21 cellular contexts compared by ENCODE assay signal in genomic region chr3:114221881-114222264, GRCh38. TPM values are rescaled to one million over a fixed set of nuclear protein-coding genes. Genes with fewer than 3 reads are reported as not detected.
DNase-seq lines count a peak whose midpoint lies in the region; ATAC-seq, FAIRE-seq and TF ChIP-seq lines count a peak whose summit lies in the region.
"Had no signal": no experiment of that assay in that cellular context is flagged by ENCODE, and none has a peak within 500 bp of the region (broad histone marks: within the 10 kb centered on the region; RNA-seq: fewer than 3 reads in every experiment).

No MANE protein-coding gene starts in this region.

- no peak for TF ChIP-seq POLR2A in GM12892 (IDR thresholded peaks at IDR 0.05; ENCODE audit: low read depth, low read length)

- H3K4me1 ChIP-seq in CD4-positive, CD25-positive, alpha-beta regulatory T cell (ENCODE audit: control insufficient read depth, insufficient read depth, low read length, poor library complexity, severe bottlenecking), result peaks cover 90% of the 10 kb centered on the region
- H3K4me1 ChIP-seq: ascending aorta, tibial artery had no signal

- H3K27ac Mint-ChIP-seq in CD4-positive, CD25-positive, alpha-beta regulatory T cell, result peak overlapping the region in 2 of 3 donors; percentile 92 to 97
- H3K27ac Mint-ChIP-seq in activated T-helper 2 cell treated with anti-CD3 and anti-CD28 coated beads, Interferon-gamma antibody, Interleukin-2, Interleukin-4, amounts not matched to agents 10 μg/mL and 5 μg/mL and 100 μg/mL, durations not matched to agents 14 hours and 24 hours and 36 hours, result peak overlapping the region; percentile 91
- peak overlapping the region in 4 of 6 donors; percentile 14 to 86 (median 34) for H3K27ac Mint-ChIP-seq in naive B cell
- H3K27ac Mint-ChIP-seq: stimulated activated memory B cell treated with anti-CD40 and anti-IgM and Interleukin-4, amounts not matched to agents 10 μg/mL and 1 μg/mL and 100 μg/mL, for 72 hours had no signal

- no peaks in the 10 kb centered on the region for H3K27me3 ChIP-seq in CD4-positive, CD25-positive, alpha-beta regulatory T cell (ENCODE audit: control insufficient read depth, insufficient read depth, low read length)
- H3K27me3 ChIP-seq: ascending aorta, tibial artery had no signal

- H3K36me3 ChIP-seq in CD4-positive, CD25-positive, alpha-beta regulatory T cell (ENCODE audit: control insufficient read depth, insufficient read depth, low read length), result no peaks in the 10 kb centered on the region
- H3K36me3 ChIP-seq: ascending aorta, tibial artery had no signal

- peak; percentile 42 to 45 for ATAC-seq in CD4-positive, CD25-positive, alpha-beta regulatory T cell (ENCODE audit: low read depth in 2 of 2)
- ATAC-seq in naive B cell (ENCODE audit: low read depth in 2 of 2), result no peak
- ATAC-seq: stimulated activated memory B cell treated with anti-CD40 and anti-IgM and Interleukin-4, amounts not matched to agents 10 μg/mL and 1 μg/mL and 100 μg/mL, for 72 hours had no signal

- peak overlapping the region; percentile 2 to 78 (median 48) for H3K4me3 Mint-ChIP-seq in CD4-positive, CD25-positive, alpha-beta regulatory T cell
- no peak overlapping the region for H3K4me3 Mint-ChIP-seq in activated T-helper 2 cell treated with anti-CD3 and anti-CD28 coated beads, Interferon-gamma antibody, Interleukin-2, Interleukin-4, amounts not matched to agents 10 μg/mL and 5 μg/mL and 100 μg/mL, durations not matched to agents 14 hours and 24 hours and 36 hours (ENCODE audit: low read depth)
- H3K4me3 Mint-ChIP-seq in naive B cell, result no peak overlapping the region
- H3K4me3 Mint-ChIP-seq: stimulated activated memory B cell treated with anti-CD40 and anti-IgM and Interleukin-4, amounts not matched to agents 10 μg/mL and 1 μg/mL and 100 μg/mL, for 72 hours had no signal

- H3K27ac ChIP-seq in CD4-positive, CD25-positive, alpha-beta regulatory T cell (ENCODE audit: insufficient read depth, low read length, poor library complexity, severe bottlenecking), result peak overlapping the region; percentile 98
- H3K27ac ChIP-seq: ascending aorta, RWPE1, tibial artery had no signal

- H3K9me3 Mint-ChIP-seq in CD4-positive, CD25-positive, alpha-beta regulatory T cell, result peaks cover 0 to 22% (median 6%) of the 10 kb centered on the region in 7 donors
- peaks cover 30% of the 10 kb centered on the region for H3K9me3 Mint-ChIP-seq in activated T-helper 2 cell treated with anti-CD3 and anti-CD28 coated beads, Interferon-gamma antibody, Interleukin-2, Interleukin-4, amounts not matched to agents 10 μg/mL and 5 μg/mL and 100 μg/mL, durations not matched to agents 14 hours and 24 hours and 36 hours
- H3K9me3 Mint-ChIP-seq in naive B cell, result peaks cover 0 to 19% (median 7%) of the 10 kb centered on the region in 7 donors

- H3K27me3 Mint-ChIP-seq in CD4-positive, CD25-positive, alpha-beta regulatory T cell, result no peaks in the 10 kb centered on the region
- H3K27me3 Mint-ChIP-seq in activated T-helper 2 cell treated with anti-CD3 and anti-CD28 coated beads, Interferon-gamma antibody, Interleukin-2, Interleukin-4, amounts not matched to agents 10 μg/mL and 5 μg/mL and 100 μg/mL, durations not matched to agents 14 hours and 24 hours and 36 hours (ENCODE audit: low read depth), result no peaks in the 10 kb centered on the region
- no peaks in the 10 kb centered on the region for H3K27me3 Mint-ChIP-seq in naive B cell
- H3K27me3 Mint-ChIP-seq: stimulated activated memory B cell treated with anti-CD40 and anti-IgM and Interleukin-4, amounts not matched to agents 10 μg/mL and 1 μg/mL and 100 μg/mL, for 72 hours had no signal

- peak overlapping the region; percentile 64 for H3K4me3 ChIP-seq in CD4-positive, CD25-positive, alpha-beta regulatory T cell (ENCODE audit: low read depth, low read length)
- H3K4me3 ChIP-seq: ascending aorta, tibial artery had no signal

- FAIRE-seq in GM12892 (lab: Jason Lieb, UNC), result peak; percentile 24
- FAIRE-seq: TTC549 had no signal

- peaks cover 17% of the 10 kb centered on the region for H3K36me3 Mint-ChIP-seq in CD4-positive, CD25-positive, alpha-beta regulatory T cell
- peaks cover 51% of the 10 kb centered on the region for H3K36me3 Mint-ChIP-seq in activated T-helper 2 cell treated with anti-CD3 and anti-CD28 coated beads, Interferon-gamma antibody, Interleukin-2, Interleukin-4, amounts not matched to agents 10 μg/mL and 5 μg/mL and 100 μg/mL, durations not matched to agents 14 hours and 24 hours and 36 hours (ENCODE audit: low read depth)
- H3K36me3 Mint-ChIP-seq in naive B cell, result peaks cover 6 to 8% of the 10 kb centered on the region in 2 donors

- no peak for DNase-seq in CD4-positive, CD25-positive, alpha-beta regulatory T cell
- DNase-seq in GM12892 (ENCODE audit: insufficient read length), result no peak
- no peak for DNase-seq in activated T-helper 2 cell treated with anti-CD3 and anti-CD28 coated beads, Interferon-gamma antibody, Interleukin-2, Interleukin-4, amounts not matched to agents 10 μg/mL and 5 μg/mL and 100 μg/mL, durations not matched to agents 14 hours and 24 hours and 36 hours (ENCODE audit: low spot score)
- no peak for DNase-seq in naive B cell
- DNase-seq in inferior parietal cortex (ENCODE audit: extremely low spot score), result no peak
- DNase-seq in A172 (ENCODE audit: low spot score), result no peak
- DNase-seq in activated effector memory CD4-positive, alpha-beta T cell treated with Interleukin-2 at 50 U/mL for 16 hours, result no peak
- DNase-seq: cerebellar nuclear complex, GOT3, head of caudate nucleus, NCI-H1092, NCI-H2029 treated with DMSO at 0.1 percent for 48 hours, NCI-H446 treated with DMSO at 0.1 percent for 48 hours, tibial artery had no signal

- H3K9me3 ChIP-seq in CD4-positive, CD25-positive, alpha-beta regulatory T cell (ENCODE audit: control insufficient read depth in 2 of 2, low read length in 2 of 2), result peaks cover 10 to 17% of the 10 kb centered on the region in 2 experiments

- peaks cover 0 to 79% (median 59%) of the 10 kb centered on the region in 4 donors for H3K4me1 Mint-ChIP-seq in CD4-positive, CD25-positive, alpha-beta regulatory T cell
- peaks cover 70% of the 10 kb centered on the region for H3K4me1 Mint-ChIP-seq in activated T-helper 2 cell treated with anti-CD3 and anti-CD28 coated beads, Interferon-gamma antibody, Interleukin-2, Interleukin-4, amounts not matched to agents 10 μg/mL and 5 μg/mL and 100 μg/mL, durations not matched to agents 14 hours and 24 hours and 36 hours (ENCODE audit: low read depth)
- peaks cover 51 to 53% (median 52%) of the 10 kb centered on the region in 3 donors for H3K4me1 Mint-ChIP-seq in naive B cell

- intact Hi-C loops in activated T-helper 2 cell treated with anti-CD3 and anti-CD28 coated beads, Interferon-gamma antibody, Interleukin-2, Interleukin-4, amounts not matched to agents 10 μg/mL and 5 μg/mL and 100 μg/mL, durations not matched to agents 14 hours and 24 hours and 36 hours (cut with micrococcal nuclease), result loop anchor here (1.0 to 5.0 kb wide), 2 partner anchors 21 to 275 kb away; partner anchors contain the start of gene ZDHHC23

RNA-seq across cellular contexts. Expression of gene ZNF80, which starts 15.5 kb away (rescaled TPM):
- 1.7 TPM for total RNA-seq in CD4-positive, CD25-positive, alpha-beta regulatory T cell
- 1 to 10 TPM in 3 of 4 donors, under 1 TPM in 1; 0.36 to 8.4 (median 5.8) TPM for polyA plus RNA-seq in CD4-positive, CD25-positive, alpha-beta regulatory T cell
- polyA plus RNA-seq in GM12892 (2012; ENCODE audit: missing spikeins), result not detected
- 0.64 and 0.74 TPM in 2 replicates for total RNA-seq in activated T-helper 2 cell treated with anti-CD3 and anti-CD28 coated beads, Interferon-gamma antibody, Interleukin-2, Interleukin-4, amounts not matched to agents 10 μg/mL and 5 μg/mL and 100 μg/mL, durations not matched to agents 14 hours and 24 hours and 36 hours
- under 1 TPM in 1 of 6 donors, not detected in 5; 0.27 TPM for polyA plus RNA-seq in naive B cell (ENCODE audit: low read depth in 6 of 6)
- total RNA-seq in A172 (2014; rRNA removed; shearing (Covaris generic)), result not detected in 2 replicates
- total RNA-seq: left ventricle myocardium superior, osteoblast, right cardiac atrium had no signal
- polyA plus RNA-seq: right cardiac atrium had no signal

RNA-seq across cellular contexts. Expression of gene DRD3, which starts 43.0 kb away (rescaled TPM):
- 0.25 TPM for total RNA-seq in CD4-positive, CD25-positive, alpha-beta regulatory T cell
- polyA plus RNA-seq in CD4-positive, CD25-positive, alpha-beta regulatory T cell, result under 1 TPM in 3 of 4 donors, not detected in 1; 0.15 to 0.49 (median 0.35) TPM
- not detected for polyA plus RNA-seq in GM12892 (2012; ENCODE audit: missing spikeins)
- total RNA-seq in activated T-helper 2 cell treated with anti-CD3 and anti-CD28 coated beads, Interferon-gamma antibody, Interleukin-2, Interleukin-4, amounts not matched to agents 10 μg/mL and 5 μg/mL and 100 μg/mL, durations not matched to agents 14 hours and 24 hours and 36 hours, result 0.11 TPM in 1 of 2 replicates, not detected in the other
- polyA plus RNA-seq in naive B cell (ENCODE audit: low read depth in 6 of 6), result not detected
- not detected in 2 replicates for total RNA-seq in A172 (2014; rRNA removed; shearing (Covaris generic))
- total RNA-seq: ascending aorta, left ventricle myocardium superior, osteoblast, right cardiac atrium had no signal
- polyA plus RNA-seq: right cardiac atrium had no signal

Comparison
In these comparisons a context has a peak if more than half of its experiments do, and no peak if none do; other contexts are left out.
1. ATAC-seq: peak in CD4-positive, CD25-positive, alpha-beta regulatory T cell (2 of 2); none in naive B cell (0 of 2).
2. H3K27ac Mint-ChIP-seq: peak in every context shown above with its lines; median percentile 94 in CD4-positive, CD25-positive, alpha-beta regulatory T cell; 91 in activated T-helper 2 cell treated with anti-CD3 and anti-CD28 coated beads, Interferon-gamma antibody, Interleukin-2, Interleukin-4, amounts not matched to agents 10 μg/mL and 5 μg/mL and 100 μg/mL, durations not matched to agents 14 hours and 24 hours and 36 hours; 34 in naive B cell.
3. H3K4me3 Mint-ChIP-seq: peak in CD4-positive, CD25-positive, alpha-beta regulatory T cell (4 of 4); none in activated T-helper 2 cell treated with anti-CD3 and anti-CD28 coated beads, Interferon-gamma antibody, Interleukin-2, Interleukin-4, amounts not matched to agents 10 μg/mL and 5 μg/mL and 100 μg/mL, durations not matched to agents 14 hours and 24 hours and 36 hours (single experiment) and naive B cell (0 of 8).